Comparison of ENCODE assay signal across 23 cellular contexts in the genomic region with DNA sequence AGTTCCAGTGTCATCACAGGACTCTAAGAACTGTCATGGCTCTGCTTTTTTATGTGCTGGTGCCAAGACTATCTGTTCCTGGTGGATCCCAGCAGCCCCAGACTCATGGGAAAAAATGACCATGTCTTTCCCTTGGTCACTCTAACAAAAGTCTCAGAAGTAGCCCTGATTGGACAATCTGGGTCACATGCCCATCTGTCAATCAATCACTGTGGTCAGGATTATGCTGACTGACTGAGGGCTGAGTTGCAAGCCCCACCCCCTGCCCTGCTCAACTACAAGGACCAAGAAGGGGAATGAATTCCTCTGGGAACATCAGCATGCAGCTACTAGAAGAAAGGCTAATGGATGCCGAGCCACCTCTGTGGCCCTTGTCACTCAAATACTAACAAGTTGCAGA.
"Had no signal": no experiment of that assay in that cellular context is flagged by ENCODE, and none has a peak within 500 bp of the region (broad histone marks: within the 10 kb centered on the region; RNA-seq: fewer than 3 reads in every experiment).

No MANE protein-coding gene starts in this region.

- H3K4me3 ChIP-seq: left ventricle myocardium inferior, lung, neural progenitor cell, ovary, prostate gland, skin epidermis, tibial nerve, uterus had no signal

- H3K9ac ChIP-seq: neural progenitor cell had no signal

- DNase-seq: hypothalamus; islet precursor cell; left ventricle myocardium inferior; mesendoderm; naive B cell; natural killer cell; nephron progenitor cell; ovary; retina; right cardiac atrium; stimulated activated CD4-positive, alpha-beta T cell treated with anti-CD3 and anti-CD28 coated beads, Interleukin-12 subunit alpha, Interleukin-12 subunit beta, amount 100 ng/mL, for 4 hours; stimulated activated CD4-positive, alpha-beta T cell treated with anti-CD3 and anti-CD28 coated beads, Interleukin-15, amount 100 ng/mL, for 24 hours; stimulated activated CD4-positive, alpha-beta T cell treated with anti-CD3 and anti-CD28 coated beads, Interleukin-2, amount 100 ng/mL, for 24 hours; stimulated activated CD4-positive, alpha-beta T cell treated with anti-CD3 and anti-CD28 coated beads, Interleukin-4, amount 100 ng/mL, for 1 hour; stimulated activated naive CD4-positive, alpha-beta T cell; uterus had no signal

- H3K4me1 ChIP-seq: left ventricle myocardium inferior, prostate gland, tibial nerve, uterus had no signal

- H2AFZ ChIP-seq: neural progenitor cell had no signal

- H3K4me2 ChIP-seq: neural progenitor cell had no signal

- H3K27ac ChIP-seq: left ventricle myocardium inferior, neural progenitor cell, ovary, prostate gland, skin epidermis, tibial nerve, uterus had no signal

- ATAC-seq: natural killer cell; right cardiac atrium; sciatic nerve; stimulated activated effector memory CD8-positive, alpha-beta T cell treated with anti-CD3 and anti-CD28 coated beads, Interleukin-12 subunit alpha, Interleukin-12 subunit beta, amount 100 ng/mL, for 72 hours had no signal

- H3K27me3 ChIP-seq: neural progenitor cell, ovary, uterus had no signal

- H3K9me3 ChIP-seq: left ventricle myocardium inferior, ovary, prostate gland, uterus had no signal

- H3K36me3 ChIP-seq: left ventricle myocardium inferior, neural progenitor cell, ovary, prostate gland, tibial nerve, uterus had no signal
